Comparison of ENCODE assay signal across 16 cellular contexts in the genomic region with DNA sequence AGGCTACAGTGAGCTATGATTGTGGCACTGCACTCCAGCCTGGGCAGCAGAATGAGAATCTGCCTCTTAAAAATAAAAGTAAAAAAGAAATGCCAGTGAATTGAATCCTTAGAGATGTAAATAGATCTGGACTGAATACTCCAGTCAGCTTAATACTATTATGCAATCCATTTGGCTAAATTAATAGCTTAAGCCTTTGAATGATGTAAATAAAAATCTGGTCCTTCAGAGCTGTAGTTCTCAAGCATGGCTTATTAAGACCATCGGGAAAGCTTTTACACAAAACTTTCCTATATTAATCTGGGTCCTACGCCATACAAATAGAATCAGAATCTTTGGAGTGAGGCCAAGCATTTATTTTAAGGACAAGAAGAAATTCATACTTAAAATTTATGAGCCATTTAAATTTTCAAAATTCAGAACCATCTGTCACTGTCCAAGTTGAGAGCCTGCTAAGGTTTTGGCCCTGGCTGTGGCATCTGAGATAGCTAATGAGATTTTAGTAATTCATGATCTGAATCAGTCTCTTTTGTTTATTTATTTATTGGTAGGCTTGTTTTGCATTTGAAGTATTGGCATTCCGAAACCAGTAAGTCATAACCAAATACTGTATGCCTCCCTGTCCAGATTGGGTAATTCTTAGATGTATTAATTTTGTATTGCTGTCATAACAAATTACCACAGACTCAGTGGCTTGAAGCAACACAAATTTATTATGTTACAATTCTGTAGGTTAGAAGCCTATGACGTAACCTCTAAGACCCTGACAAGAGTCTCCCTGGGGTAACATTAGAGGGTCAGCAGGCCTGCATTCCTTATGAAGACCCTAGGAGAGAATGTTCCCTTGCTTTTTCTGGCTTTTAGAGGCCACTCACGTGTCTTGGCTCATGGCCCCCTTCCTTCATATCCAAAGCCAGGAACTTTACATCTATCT.
DNase-seq lines count a peak whose midpoint lies in the region; ATAC-seq and TF ChIP-seq lines count a peak whose summit lies in the region.
"Had no signal": no experiment of that assay in that cellular context is flagged by ENCODE, and none has a peak within 500 bp of the region (broad histone marks: within the 10 kb centered on the region; RNA-seq: fewer than 3 reads in every experiment).

No MANE protein-coding gene starts in this region.

- H3K36me3 Mint-ChIP-seq in natural killer cell, result no peaks in the 10 kb centered on the region

- no peaks in the 10 kb centered on the region for H3K27me3 ChIP-seq in adipocyte (replicated peaks; ENCODE audit: control insufficient read depth, insufficient read depth, low read length)
- H3K27me3 ChIP-seq: Peyer's patch had no signal

- intact Hi-C loops in natural killer cell (cut with micrococcal nuclease), result no loop called here

- TF ChIP-seq CTCF in foreskin fibroblast (IDR thresholded peaks at IDR 0.05; ENCODE audit: low read depth, low read length) (no peak), natural killer cell (IDR thresholded peaks at IDR 0.05) (no peak)

- H3K9me3 Mint-ChIP-seq in natural killer cell, result peaks cover 3 to 6% of the 10 kb centered on the region in 2 donors
- H3K9me3 Mint-ChIP-seq: T-helper 1 cell treated with Interleukin-12 subunit alpha and Interleukin-12 subunit beta and Interleukin-4 antibody, amounts not matched to agents 30 μg/mL and 1 μg/mL, for 36 hours had no signal

- no peak for ATAC-seq in natural killer cell
- ATAC-seq: GM12878 had no signal

- H3K4me1 ChIP-seq in adipocyte (ENCODE audit: control insufficient read depth, insufficient read depth, low read length), result no peaks in the 10 kb centered on the region
- H3K4me1 ChIP-seq: Peyer's patch had no signal

- H3K27me3 Mint-ChIP-seq in natural killer cell (ENCODE audit: low read depth in 2 of 2), result no peaks in the 10 kb centered on the region

- H3K4me1 Mint-ChIP-seq in natural killer cell, result no peaks in the 10 kb centered on the region

- H3K27ac Mint-ChIP-seq in natural killer cell, result no peak overlapping the region
- H3K27ac Mint-ChIP-seq: T-helper 1 cell treated with Interleukin-12 subunit alpha and Interleukin-12 subunit beta and Interleukin-4 antibody, amounts not matched to agents 30 μg/mL and 1 μg/mL, for 36 hours had no signal

- H3K36me3 ChIP-seq in adipocyte (ENCODE audit: control insufficient read depth, insufficient read depth, low read length, severe bottlenecking), result no peaks in the 10 kb centered on the region
- H3K36me3 ChIP-seq: Peyer's patch had no signal

- DNase-seq in G401 (ENCODE audit: low spot score) (peak; percentile 53), LHCN-M2 (ENCODE audit: low read depth) (peak; percentile 65), adipocyte (ENCODE audit: low read depth) (peak; percentile 35), foreskin fibroblast (peak; percentile 11 to 38), natural killer cell (no peak), NCI-H1930 (lab: John Stamatoyannopoulos, UW) (no peak), NCI-H345 treated with DMSO at 0.1 percent for 48 hours (lab: John Stamatoyannopoulos, UW; ENCODE audit: unreplicated experiment) (no peak)
- DNase-seq: KBM-7, NCI-H1105 treated with DMSO at 0.1 percent for 48 hours, NCI-H2029 treated with DMSO at 0.1 percent for 48 hours, NCI-H446, NCI-H774, Peyer's patch, Right ventricle myocardium superior had no signal

- H3K9ac ChIP-seq in adipocyte (ENCODE audit: low read length), result no peak overlapping the region

- no peak overlapping the region for H3K4me3 Mint-ChIP-seq in natural killer cell
- H3K4me3 Mint-ChIP-seq: T-helper 1 cell treated with Interleukin-12 subunit alpha and Interleukin-12 subunit beta and Interleukin-4 antibody, amounts not matched to agents 30 μg/mL and 1 μg/mL, for 36 hours had no signal

- no peaks in the 10 kb centered on the region for H3K9me3 ChIP-seq in adipocyte (ENCODE audit: control insufficient read depth, low read length)
- H3K9me3 ChIP-seq: Peyer's patch had no signal

- H3K4me3 ChIP-seq in adipocyte (ENCODE audit: low read length) (no peak overlapping the region), foreskin fibroblast (ENCODE audit: low read depth in 1 of 2, low read length in 2 of 2) (no peak overlapping the region)
- H3K4me3 ChIP-seq: GM12878, Peyer's patch had no signal

- in situ Hi-C loops in G401 (cut with HindIII; ENCODE audit: low sequenced_read_pairs), result no loop called here

Comparison
In these comparisons a context has a peak if more than half of its experiments do, and no peak if none do; other contexts are left out.
1. DNase-seq: peak in G401 (single experiment), LHCN-M2 (single experiment), adipocyte (single experiment) and foreskin fibroblast (2 of 2); none in natural killer cell (single experiment), NCI-H1930 (0 of 2) and NCI-H345 treated with DMSO at 0.1 percent for 48 hours (single experiment).